In genomic region chr7:35038340-35038738, GRCh38 we compare ENCODE assay signal across 8 cellular contexts. TPM values are rescaled to one million over a fixed set of nuclear protein-coding genes. Genes with fewer than 3 reads are reported as not detected.
A peak's percentile ranks its signal among the peaks of the same experiment; 100 is the strongest.
DNase-seq lines count a peak whose midpoint lies in the region; ATAC-seq and TF ChIP-seq lines count a peak whose summit lies in the region.

No MANE protein-coding gene starts in this region.

- in situ Hi-C loops in brain microvascular endothelial cell (cut with HindIII; ENCODE audit: low pct_ligation_motif_present, low sequenced_read_pairs) = no loop called here

- no peaks in the 10 kb centered on the region for H3K9me3 Mint-ChIP-seq in memory B cell

- peaks cover 2% of the 10 kb centered on the region for H3K27me3 Mint-ChIP-seq in memory B cell

- DNase-seq in left ventricle myocardium inferior (no peak), cardiac septum (ENCODE audit: low spot score) (no peak), brain microvascular endothelial cell (no peak), memory B cell (ENCODE audit: low spot score in 2 of 2) (no peak), germinal center (ENCODE audit: low spot score) (no peak)
- DNase-seq in central memory CD4-positive, alpha-beta T cell = no peak

- H3K4me3 Mint-ChIP-seq in memory B cell = peak overlapping the region; percentile 90

- peaks cover 1% of the 10 kb centered on the region for H3K36me3 Mint-ChIP-seq in memory B cell

- TF ChIP-seq CTCF in left ventricle myocardium inferior (IDR thresholded peaks at IDR 0.05; ENCODE audit: borderline replicate concordance) (no peak), brain microvascular endothelial cell (IDR thresholded peaks at IDR 0.05; ENCODE audit: low read depth, low read length, missing control alignments) (no peak)

- peak overlapping the region; percentile 73 for H3K27ac Mint-ChIP-seq in memory B cell

- H3K27me3 ChIP-seq in left ventricle myocardium inferior (ENCODE audit: low read depth) (no peaks in the 10 kb centered on the region), brain microvascular endothelial cell (replicated peaks) (no peaks in the 10 kb centered on the region)

- H3K27ac ChIP-seq in left ventricle myocardium inferior (replicated peaks) = peak overlapping the region; percentile 94
- no peak overlapping the region for H3K27ac ChIP-seq in brain microvascular endothelial cell
- no peak overlapping the region for H3K27ac ChIP-seq in urinary bladder (ENCODE audit: low read depth)

- 14% methylated on average over 8 of the region's 8 CpGs for WGBS in urinary bladder

- H3K9me3 ChIP-seq in left ventricle myocardium inferior (replicated peaks) = no peaks in the 10 kb centered on the region

- no peaks in the 10 kb centered on the region for H3K36me3 ChIP-seq in left ventricle myocardium inferior
- no peaks in the 10 kb centered on the region for H3K36me3 ChIP-seq in brain microvascular endothelial cell (replicated peaks)
- no peaks in the 10 kb centered on the region for H3K36me3 ChIP-seq in urinary bladder (ENCODE audit: insufficient read depth)

- ATAC-seq in memory B cell (ENCODE audit: low read depth) = no peak
- no peak for ATAC-seq in HG02885 (IDR thresholded peaks at IDR 0.05; ENCODE audit: poor library complexity, unreplicated experiment)

- peaks cover 19% of the 10 kb centered on the region for H3K4me1 Mint-ChIP-seq in memory B cell

- H3K4me1 ChIP-seq in left ventricle myocardium inferior (peaks cover 40% of the 10 kb centered on the region), urinary bladder (ENCODE audit: insufficient read depth) (no peaks in the 10 kb centered on the region)

- intact Hi-C loops in left ventricle myocardium inferior (cut with micrococcal nuclease) = no loop called here
- intact Hi-C loops in cardiac septum (cut with DNase I) = loop anchor here (10.0 kb wide), 2 partner anchors 284 to 424 kb away; no protein-coding TSS in a partner anchor

- H3K4me3 ChIP-seq in left ventricle myocardium inferior (peak overlapping the region; percentile 73), brain microvascular endothelial cell (ENCODE audit: low read depth, low read length) (peak overlapping the region; percentile 63), urinary bladder (ENCODE audit: low read depth, low read length) (peak overlapping the region; percentile 99)

RNA-seq across cellular contexts. Expression of gene DPY19L1, which starts 1.1 kb away (rescaled TPM):
- 28.5 TPM for total RNA-seq in left ventricle myocardium inferior
- 29.0 TPM for total RNA-seq in cardiac septum
- total RNA-seq in urinary bladder = 72.8 TPM
- 19.4 TPM for polyA plus RNA-seq in urinary bladder
